28 cellular contexts compared by ENCODE assay signal in the genomic region with DNA sequence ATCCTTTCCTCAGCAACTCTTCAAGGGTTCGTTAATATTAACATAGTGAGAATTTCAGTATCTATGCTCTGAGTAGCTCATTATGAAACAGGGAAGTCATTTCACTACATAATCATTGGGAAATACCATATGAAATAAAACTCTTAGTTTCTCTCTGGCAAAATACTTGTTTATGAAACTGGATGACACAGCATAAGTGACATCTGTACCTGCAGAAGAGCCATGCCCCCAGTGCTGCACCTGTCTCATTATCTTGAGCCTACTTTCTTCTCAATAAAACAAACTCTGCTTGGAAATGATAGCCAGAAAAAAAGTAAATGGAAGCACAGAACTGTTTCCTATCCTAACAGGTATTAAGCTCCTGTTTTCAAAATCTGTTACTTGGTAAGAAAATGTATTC.
"Had no signal": no experiment of that assay in that cellular context is flagged by ENCODE, and none has a peak within 500 bp of the region (broad histone marks: within the 10 kb centered on the region; RNA-seq: fewer than 3 reads in every experiment).

No MANE protein-coding gene starts in this region.

- H3K27me3 ChIP-seq: esophagus squamous epithelium, heart right ventricle, left lung, right lobe of liver, suprapubic skin, transverse colon, upper lobe of right lung, uterus had no signal

- H3K4me1 ChIP-seq: esophagus squamous epithelium, heart right ventricle, left lung, parathyroid adenoma, right lobe of liver, suprapubic skin, transverse colon, upper lobe of right lung, uterus had no signal

- FAIRE-seq: endometrium, islet of Langerhans had no signal

- H3K4me2 ChIP-seq: smooth muscle cell had no signal

- H2AFZ ChIP-seq: parathyroid adenoma had no signal

- H3K4me3 ChIP-seq: esophagus squamous epithelium, heart right ventricle, left lung, mucosa of descending colon, right lobe of liver, smooth muscle cell, suprapubic skin, transverse colon, upper lobe of right lung, uterus had no signal

- H3K27ac ChIP-seq: esophagus squamous epithelium, heart right ventricle, left lung, parathyroid adenoma, right lobe of liver, suprapubic skin, transverse colon, upper lobe of right lung, uterus had no signal

- H3K79me2 ChIP-seq: parathyroid adenoma had no signal

- H3K9ac ChIP-seq: parathyroid adenoma had no signal

- DNase-seq: dermis blood vessel endothelial cell; effector memory CD8-positive, alpha-beta T cell; erythroblast; esophagus squamous epithelium; foreskin melanocyte; glutamatergic neuron; heart right ventricle; hippocampal formation; left cardiac atrium; left lung; mesenchymal stem cell; mucosa of descending colon; naive B cell; right lobe of liver; stimulated activated CD4-positive, alpha-beta T cell treated with anti-CD3 and anti-CD28 coated beads, Interleukin-12 subunit alpha, Interleukin-12 subunit beta, amount 100 ng/mL, for 4 hours; stimulated activated CD4-positive, alpha-beta T cell treated with anti-CD3 and anti-CD28 coated beads, Interleukin-1b, Interleukin-23, amount 100 ng/mL, for 48 hours; stimulated activated CD4-positive, alpha-beta T cell treated with anti-CD3 and anti-CD28 coated beads, Interleukin-4, amount 100 ng/mL, for 1 hour; stimulated activated CD8-positive, alpha-beta memory T cell treated with anti-CD3 and anti-CD28 coated beads, Interleukin-4, amount 100 ng/mL, for 48 hours; stimulated activated naive CD4-positive, alpha-beta T cell; stimulated activated naive CD8-positive, alpha-beta T cell treated with anti-CD3 and anti-CD28 coated beads, Interleukin-15, amount 100 ng/mL, for 72 hours; transverse colon; upper lobe of right lung; uterus had no signal

- H3K9me3 ChIP-seq: esophagus squamous epithelium, heart right ventricle, left lung, right lobe of liver, suprapubic skin, transverse colon, upper lobe of right lung, uterus had no signal

- H3K36me3 ChIP-seq: esophagus squamous epithelium, heart right ventricle, left lung, right lobe of liver, suprapubic skin, transverse colon, upper lobe of right lung, uterus had no signal
